40 cellular contexts compared by ENCODE assay signal in genomic region chr13:62371737-62372136, GRCh38.
"Had no signal": no experiment of that assay in that cellular context is flagged by ENCODE, and none has a peak within 500 bp of the region (broad histone marks: within the 10 kb centered on the region; RNA-seq: fewer than 3 reads in every experiment).

No MANE protein-coding gene starts in this region.

- FAIRE-seq: astrocyte, bronchial epithelial cell had no signal

- H3K4me1 ChIP-seq: adrenal gland, ascending aorta, breast epithelium had no signal

- H3K36me3 ChIP-seq: adrenal gland, ascending aorta, brain microvascular endothelial cell, breast epithelium, cardiac muscle cell had no signal

- H3K9me3 ChIP-seq: adrenal gland, ascending aorta, body of pancreas, breast epithelium had no signal

- DNase-seq: activated effector memory CD4-positive, alpha-beta T cell treated with anti-CD3 and anti-CD28 coated beads, Interleukin-2, amount 50 U/mL, for 16 hours; activated effector memory CD4-positive, alpha-beta T cell treated with Interleukin-2 at 50 U/mL for 16 hours; activated gamma-delta T cell; activated gamma-delta T cell treated with Interleukin-2 at 50 U/mL for 16 hours; activated naive CD4-positive, alpha-beta T cell; activated naive CD4-positive, alpha-beta T cell treated with anti-CD3 and anti-CD28 coated beads for 36 hours; activated naive CD4-positive, alpha-beta T cell treated with anti-CD3 and anti-CD28 coated beads, Interleukin-2, amount 10 ng/mL, durations not matched to agents 7 days and 5 days; activated naive CD4-positive, alpha-beta T cell treated with anti-CD3 and anti-CD28 coated beads, Interleukin-2, amount 50 U/mL, for 16 hours; activated naive CD4-positive, alpha-beta T cell treated with Interleukin-2 at 50 U/mL for 16 hours; activated naive CD8-positive, alpha-beta T cell treated with anti-CD3 and anti-CD28 coated beads for 36 hours; activated naive CD8-positive, alpha-beta T cell treated with anti-CD3 and anti-CD28 coated beads, Interleukin-2, amount 10 ng/mL, durations not matched to agents 7 days and 5 days; activated naive CD8-positive, alpha-beta T cell treated with anti-CD3 and anti-CD28 coated beads, Interleukin-2, amount 50 U/mL, for 24 hours; activated T-cell treated with anti-CD3 and anti-CD28 coated beads, Interleukin-2, amount 50 U/mL, for 1 hour; activated T-cell treated with anti-CD3 and anti-CD28 coated beads, Interleukin-2, amount 50 U/mL, for 24 hours; activated T-cell treated with anti-CD3 and anti-CD28 coated beads, Interleukin-2, amount 50 U/mL, for 4 hours; activated T-cell treated with anti-CD3 and anti-CD28 coated beads, Interleukin-2, amount 50 U/mL, for 48 hours; activated T-cell treated with anti-CD3 and anti-CD28 coated beads, Interleukin-2, amount 50 U/mL, for 72 hours; adrenal gland; amniotic stem cell; amygdala; anterior cingulate cortex; aorta; body of pancreas; brain microvascular endothelial cell; caudate nucleus; central memory CD4-positive, alpha-beta T cell; cerebellar nuclear complex had no signal

- H3K27me3 ChIP-seq: adrenal gland, ascending aorta, body of pancreas, brain microvascular endothelial cell, breast epithelium, cardiac muscle cell had no signal

- H3K27ac ChIP-seq: adrenal gland, ascending aorta, body of pancreas, brain microvascular endothelial cell, breast epithelium, cardiac muscle cell had no signal

- H3K27me3 Mint-ChIP-seq: activated naive CD4-positive, alpha-beta T cell treated with anti-CD3 and anti-CD28 coated beads, Interleukin-2, amount 10 ng/mL, durations not matched to agents 7 days and 5 days; activated naive CD4-positive, alpha-beta T cell treated with anti-CD3 and anti-CD28 coated beads, Interleukin-2, amount 50 U/mL, for 24 hours; activated naive CD8-positive, alpha-beta T cell; activated naive CD8-positive, alpha-beta T cell treated with anti-CD3 and anti-CD28 coated beads for 36 hours; activated naive CD8-positive, alpha-beta T cell treated with anti-CD3 and anti-CD28 coated beads, Interleukin-2, amount 10 ng/mL, durations not matched to agents 7 days and 5 days; activated naive CD8-positive, alpha-beta T cell treated with anti-CD3 and anti-CD28 coated beads, Interleukin-2, amount 50 U/mL, for 24 hours; activated T-cell treated with anti-CD3 and anti-CD28 coated beads, Interleukin-2, amount 50 U/mL, for 24 hours; activated T-helper 17 cell treated with anti-CD3 and anti-CD28 coated beads, Interleukin-2, amount 50 U/mL, for 72 hours; central memory CD8-positive, alpha-beta T cell had no signal

- H3K27ac Mint-ChIP-seq: activated naive CD4-positive, alpha-beta T cell treated with anti-CD3 and anti-CD28 coated beads for 36 hours; activated naive CD4-positive, alpha-beta T cell treated with anti-CD3 and anti-CD28 coated beads, Interleukin-2, amount 10 ng/mL, durations not matched to agents 7 days and 5 days; activated naive CD4-positive, alpha-beta T cell treated with anti-CD3 and anti-CD28 coated beads, Interleukin-2, amount 50 U/mL, for 24 hours; activated naive CD4-positive, alpha-beta T cell treated with anti-CD3 and anti-CD28 coated beads, Interleukin-2, amount 50 U/mL, for 72 hours; activated naive CD8-positive, alpha-beta T cell; activated naive CD8-positive, alpha-beta T cell treated with anti-CD3 and anti-CD28 coated beads for 36 hours; activated naive CD8-positive, alpha-beta T cell treated with anti-CD3 and anti-CD28 coated beads, Interleukin-2, amount 10 ng/mL, durations not matched to agents 7 days and 5 days; activated naive CD8-positive, alpha-beta T cell treated with anti-CD3 and anti-CD28 coated beads, Interleukin-2, amount 50 U/mL, for 24 hours; activated T-cell treated with anti-CD3 and anti-CD28 coated beads, Interleukin-2, amount 50 U/mL, for 24 hours; activated T-cell treated with anti-CD3 and anti-CD28 coated beads, Interleukin-2, amount 50 U/mL, for 72 hours; activated T-helper 1 cell treated with anti-CD3 and anti-CD28 coated beads, Interleukin-12 subunit alpha, Interleukin-12 subunit beta, Interleukin-2, Interleukin-4 antibody, amounts not matched to agents 30 ng/mL and 10 ng/mL and 1 ng/mL, durations not matched to agents 14 hours and 24 hours and 36 hours; activated T-helper 17 cell treated with anti-CD3 and anti-CD28 coated beads, Interleukin-2, amount 50 U/mL, for 72 hours; activated T-helper 2 cell treated with anti-CD3 and anti-CD28 coated beads, Interferon-gamma antibody, Interleukin-2, Interleukin-4, amounts not matched to agents 10 μg/mL and 5 μg/mL and 100 μg/mL, durations not matched to agents 14 hours and 24 hours and 36 hours; brain had no signal

- H3K36me3 Mint-ChIP-seq: activated naive CD4-positive, alpha-beta T cell treated with anti-CD3 and anti-CD28 coated beads, Interleukin-2, amount 10 ng/mL, durations not matched to agents 7 days and 5 days; activated naive CD4-positive, alpha-beta T cell treated with anti-CD3 and anti-CD28 coated beads, Interleukin-2, amount 50 U/mL, for 24 hours; activated naive CD4-positive, alpha-beta T cell treated with anti-CD3 and anti-CD28 coated beads, Interleukin-2, amount 50 U/mL, for 72 hours; activated naive CD8-positive, alpha-beta T cell; activated naive CD8-positive, alpha-beta T cell treated with anti-CD3 and anti-CD28 coated beads for 36 hours; activated naive CD8-positive, alpha-beta T cell treated with anti-CD3 and anti-CD28 coated beads, Interleukin-2, amount 10 ng/mL, durations not matched to agents 7 days and 5 days; brain had no signal

- ATAC-seq: activated naive CD4-positive, alpha-beta T cell treated with anti-CD3 and anti-CD28 coated beads, Interleukin-2, amount 50 U/mL, for 72 hours; activated naive CD8-positive, alpha-beta T cell treated with anti-CD3 and anti-CD28 coated beads, Interleukin-2, amount 50 U/mL, for 24 hours; activated T-cell treated with anti-CD3 and anti-CD28 coated beads, Interleukin-2, amount 50 U/mL, for 4 hours; activated T-cell treated with anti-CD3 and anti-CD28 coated beads, Interleukin-2, amount 50 U/mL, for 72 hours; activated T-helper 17 cell treated with anti-CD3 and anti-CD28 coated beads, Interleukin-2, amount 50 U/mL, for 72 hours; body of pancreas had no signal

- H3K4me3 ChIP-seq: adrenal gland, ascending aorta, body of pancreas, breast epithelium, cardiac muscle cell had no signal

- H3K4me3 Mint-ChIP-seq: activated naive CD4-positive, alpha-beta T cell treated with anti-CD3 and anti-CD28 coated beads for 36 hours; activated naive CD4-positive, alpha-beta T cell treated with anti-CD3 and anti-CD28 coated beads, Interleukin-2, amount 10 ng/mL, durations not matched to agents 7 days and 5 days; activated naive CD4-positive, alpha-beta T cell treated with anti-CD3 and anti-CD28 coated beads, Interleukin-2, amount 50 U/mL, for 24 hours; activated naive CD8-positive, alpha-beta T cell; activated naive CD8-positive, alpha-beta T cell treated with anti-CD3 and anti-CD28 coated beads for 36 hours; activated naive CD8-positive, alpha-beta T cell treated with anti-CD3 and anti-CD28 coated beads, Interleukin-2, amount 10 ng/mL, durations not matched to agents 7 days and 5 days; activated naive CD8-positive, alpha-beta T cell treated with anti-CD3 and anti-CD28 coated beads, Interleukin-2, amount 50 U/mL, for 24 hours; activated T-cell treated with anti-CD3 and anti-CD28 coated beads, Interleukin-2, amount 50 U/mL, for 24 hours; activated T-cell treated with anti-CD3 and anti-CD28 coated beads, Interleukin-2, amount 50 U/mL, for 4 hours; activated T-cell treated with anti-CD3 and anti-CD28 coated beads, Interleukin-2, amount 50 U/mL, for 72 hours; activated T-helper 1 cell treated with anti-CD3 and anti-CD28 coated beads, Interleukin-12 subunit alpha, Interleukin-12 subunit beta, Interleukin-2, Interleukin-4 antibody, amounts not matched to agents 30 ng/mL and 10 ng/mL and 1 ng/mL, durations not matched to agents 14 hours and 24 hours and 36 hours; activated T-helper 17 cell treated with anti-CD3 and anti-CD28 coated beads, Interleukin-2, amount 50 U/mL, for 72 hours; brain; central memory CD8-positive, alpha-beta T cell had no signal

- H3K9me3 Mint-ChIP-seq: activated naive CD8-positive, alpha-beta T cell treated with anti-CD3 and anti-CD28 coated beads, Interleukin-2, amount 10 ng/mL, durations not matched to agents 7 days and 5 days; activated T-cell treated with anti-CD3 and anti-CD28 coated beads, Interleukin-2, amount 50 U/mL, for 4 hours; activated T-helper 1 cell treated with anti-CD3 and anti-CD28 coated beads, Interleukin-12 subunit alpha, Interleukin-12 subunit beta, Interleukin-2, Interleukin-4 antibody, amounts not matched to agents 30 ng/mL and 10 ng/mL and 1 ng/mL, durations not matched to agents 14 hours and 24 hours and 36 hours; activated T-helper 17 cell treated with anti-CD3 and anti-CD28 coated beads, Interleukin-2, amount 50 U/mL, for 72 hours had no signal

- H3K4me1 Mint-ChIP-seq: activated naive CD4-positive, alpha-beta T cell treated with anti-CD3 and anti-CD28 coated beads, Interleukin-2, amount 10 ng/mL, durations not matched to agents 7 days and 5 days; activated naive CD4-positive, alpha-beta T cell treated with anti-CD3 and anti-CD28 coated beads, Interleukin-2, amount 50 U/mL, for 24 hours; activated naive CD8-positive, alpha-beta T cell treated with anti-CD3 and anti-CD28 coated beads for 36 hours; activated naive CD8-positive, alpha-beta T cell treated with anti-CD3 and anti-CD28 coated beads, Interleukin-2, amount 10 ng/mL, durations not matched to agents 7 days and 5 days; activated naive CD8-positive, alpha-beta T cell treated with anti-CD3 and anti-CD28 coated beads, Interleukin-2, amount 50 U/mL, for 24 hours; activated T-helper 17 cell treated with anti-CD3 and anti-CD28 coated beads, Interleukin-2, amount 50 U/mL, for 72 hours; central memory CD8-positive, alpha-beta T cell had no signal
